Comparison of ENCODE assay signal across 8 cellular contexts in the genomic region with DNA sequence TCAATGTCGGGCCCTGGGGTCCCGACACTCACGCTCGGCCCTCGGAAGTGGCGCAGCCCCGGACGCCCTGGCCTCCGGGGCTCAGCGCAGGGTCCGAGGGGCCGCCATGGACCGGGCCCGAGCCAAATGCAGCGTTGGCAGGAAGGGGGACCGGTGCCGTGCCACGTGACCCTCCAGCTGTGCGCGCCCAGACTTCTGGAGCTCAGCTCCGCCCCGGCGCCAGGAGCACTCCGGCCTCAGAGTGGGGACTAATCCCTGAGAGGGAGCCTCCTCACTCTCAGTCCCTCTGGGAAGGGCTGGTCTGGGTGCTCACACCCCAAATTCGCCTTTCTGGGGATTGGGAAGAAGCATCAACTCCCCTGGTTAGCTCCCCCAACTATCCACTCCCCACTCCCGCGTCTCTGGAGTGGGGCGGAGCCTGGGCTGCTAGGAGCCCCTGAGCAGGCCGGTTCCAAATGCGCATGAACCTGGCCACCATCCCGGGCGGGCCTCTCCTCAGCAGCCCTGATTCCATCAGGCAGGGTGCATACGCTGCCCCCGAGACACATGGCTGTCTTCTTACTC. TPM values are rescaled to one million over a fixed set of nuclear protein-coding genes. Genes with fewer than 3 reads are reported as not detected.
DNase-seq lines count a peak whose midpoint lies in the region; ATAC-seq and TF ChIP-seq lines count a peak whose summit lies in the region.

TSS of gene B3GNT9 (minus strand) at position 166 of the 564 bp plus-strand sequence. CDS start 513 bp downstream, outside the sequence.

- 2% methylated on average over 34 of the region's 34 CpGs for whole genome bisulfite sequencing in ectodermal cell, 2 experiments
- 1 to 2% methylated on average over 16 to 25 of the region's 34 CpGs for WGBS in lower leg skin, 2 donors

- intact Hi-C loops in lower leg skin (cut with DNase I; ENCODE audit: low total_unique reads): no loop called here

- peak; percentile 49 for ATAC-seq in HG03159 (IDR thresholded peaks at IDR 0.05; ENCODE audit: unreplicated experiment)

- H3K4me1 ChIP-seq in ectodermal cell (ENCODE audit: control insufficient read depth, insufficient read depth, low read length): no peaks in the 10 kb centered on the region

- peaks cover 19% of the 10 kb centered on the region for H3K36me3 ChIP-seq in ectodermal cell (ENCODE audit: control insufficient read depth, insufficient read depth, low read length)

- H3K9me3 ChIP-seq in ectodermal cell (ENCODE audit: control insufficient read depth, low read length): no peaks in the 10 kb centered on the region

- TF ChIP-seq POLR2A in GM15510 (IDR thresholded peaks at IDR 0.05; ENCODE audit: borderline replicate concordance, extremely low read depth, insufficient read length) (peak; percentile 28), lower leg skin (IDR thresholded peaks at IDR 0.05) (no peak)

- peak; percentile 94 for DNase-seq in AG08396 (ENCODE audit: low spot score)
- peak; percentile 44 to 63 for DNase-seq in SW 1271 (lab: John Stamatoyannopoulos, UW)
- peak in 1 of 2 donors; percentile 94 for DNase-seq in lower leg skin (ENCODE audit: low spot score in 2 of 2)
- peak in 43 of 49 donors; percentile 37 to 86 (median 66) for DNase-seq in substantia nigra (lab: John Stamatoyannopoulos, UW)
- DNase-seq in NOMO-1 (lab: John Stamatoyannopoulos, UW; ENCODE audit: unreplicated experiment in 2 of 2): no peak

- peak within 1 kb of the TSS; percentile 44 for H3K4me3 ChIP-seq in ectodermal cell (ENCODE audit: insufficient read depth, low read depth, low read length)
- H3K4me3 ChIP-seq in lower leg skin (ENCODE audit: low read depth, poor library complexity, severe bottlenecking): peak within 1 kb of the TSS; percentile 55

- H3K27ac ChIP-seq in ectodermal cell (ENCODE audit: insufficient read depth, low read depth, low read length, poor library complexity, severe bottlenecking) (no peak within 1 kb of the TSS), substantia nigra (ENCODE audit: low read depth, low read length, poor library complexity, severe bottlenecking) (peak within 1 kb of the TSS; percentile 46)

- no peak for TF ChIP-seq CTCF in lower leg skin (IDR thresholded peaks at IDR 0.05)

- peaks cover 69% of the 10 kb centered on the region for H3K27me3 ChIP-seq in ectodermal cell (ENCODE audit: control insufficient read depth, insufficient read depth, low read length, poor library complexity, severe bottlenecking)

RNA-seq across cellular contexts. Expression of gene B3GNT9, which starts in this region (rescaled TPM):
- 2.8 TPM for polyA plus RNA-seq in ectodermal cell (2013, experiment 1 of 4)
- polyA plus RNA-seq in ectodermal cell (2013, experiment 2 of 4): 4.2 TPM
- polyA plus RNA-seq in ectodermal cell (2013, experiment 3 of 4): 4.0 TPM
- polyA plus RNA-seq in ectodermal cell (2013, experiment 4 of 4): 4.7 TPM
- total RNA-seq in lower leg skin: 10 to 100 TPM; 10.3 to 18.0 (median 13.3) TPM

Comparison
In these comparisons a context has a peak if more than half of its experiments do, and no peak if none do; other contexts are left out.
1. DNase-seq: peak in AG08396 (single experiment), SW 1271 (2 of 2) and substantia nigra (43 of 49); none in NOMO-1 (0 of 2).